In genomic region chr1:26705788-26706237, GRCh38 we compare ENCODE assay signal across 8 cellular contexts. TPM values are rescaled to one million over a fixed set of nuclear protein-coding genes. Genes with fewer than 3 reads are reported as not detected.
A peak's percentile ranks its signal among the peaks of the same experiment; 100 is the strongest.
DNase-seq lines count a peak whose midpoint lies in the region; ATAC-seq and TF ChIP-seq lines count a peak whose summit lies in the region.

No MANE protein-coding gene starts in this region.

- H3K4me3 ChIP-seq in coronary artery = peak overlapping the region; percentile 16

- POLR2A ChIA-PET in CD4-positive, alpha-beta T cell (lab: Charles Lee) = interaction anchor here (0.8 to 3.2 kb wide), 8 partner anchors 9 to 82 kb away, joined by 3 to 18 read pairs (median 4); partner anchors contain the start of genes ARID1A and PIGV

- no peak for DNase-seq in CD4-positive, alpha-beta T cell
- DNase-seq in LHCN-M2 (ENCODE audit: low read depth) (peak; percentile 87), coronary artery (ENCODE audit: low spot score) (no peak), NCI-H1417 treated with DMSO at 0.1 percent for 48 hours (lab: John Stamatoyannopoulos, UW) (no peak), NCI-H524 treated with DMSO at 0.1 percent for 48 hours (lab: John Stamatoyannopoulos, UW) (no peak), GM19240 (ENCODE audit: insufficient read length, low spot score) (no peak)
- DNase-seq in natural killer cell treated with Interleukin-12 subunit alpha and Interleukin-12 subunit beta and Interleukin-15 and Interleukin-18, amount 100 ng/mL, for 72 hours (ENCODE audit: low spot score) = no peak
- DNase-seq in stimulated activated CD8-positive, alpha-beta memory T cell treated with anti-CD3 and anti-CD28 coated beads, Interleukin-4, amount 100 ng/mL, for 48 hours = no peak

- intact Hi-C loops in CD4-positive, alpha-beta T cell (cut with DNase I, micrococcal nuclease) = loop anchor here in 1 of 2 experiments (2.0 kb wide), 1 partner anchor 17 kb away; no protein-coding TSS in a partner anchor

- H3K36me3 Mint-ChIP-seq in CD4-positive, alpha-beta T cell (ENCODE audit: low read depth) = peaks cover 51% of the 10 kb centered on the region
- H3K36me3 Mint-ChIP-seq in natural killer cell treated with Interleukin-12 subunit alpha and Interleukin-12 subunit beta and Interleukin-15 and Interleukin-18, amount 100 ng/mL, for 72 hours = peaks cover 4% of the 10 kb centered on the region

- peak overlapping the region; percentile 57 for H3K4me3 Mint-ChIP-seq in CD4-positive, alpha-beta T cell
- H3K4me3 Mint-ChIP-seq in natural killer cell treated with Interleukin-12 subunit alpha and Interleukin-12 subunit beta and Interleukin-15 and Interleukin-18, amount 100 ng/mL, for 72 hours = peak overlapping the region; percentile 55

- H3K27me3 ChIP-seq in CD4-positive, alpha-beta T cell (ENCODE audit: control insufficient read depth, insufficient read depth, low read length) = no peaks in the 10 kb centered on the region

- no peaks in the 10 kb centered on the region for H3K27me3 Mint-ChIP-seq in CD4-positive, alpha-beta T cell
- H3K27me3 Mint-ChIP-seq in natural killer cell treated with Interleukin-12 subunit alpha and Interleukin-12 subunit beta and Interleukin-15 and Interleukin-18, amount 100 ng/mL, for 72 hours = no peaks in the 10 kb centered on the region

- no peaks in the 10 kb centered on the region for H3K9me3 ChIP-seq in CD4-positive, alpha-beta T cell (ENCODE audit: control insufficient read depth, low read length)

- H3K27ac ChIP-seq in CD4-positive, alpha-beta T cell (ENCODE audit: low read depth, low read length) = no peak overlapping the region
- H3K27ac ChIP-seq in coronary artery = peak overlapping the region; percentile 7 to 24

- ATAC-seq in CD4-positive, alpha-beta T cell (ENCODE audit: poor library complexity) = no peak
- ATAC-seq in natural killer cell treated with Interleukin-12 subunit alpha and Interleukin-12 subunit beta and Interleukin-15 and Interleukin-18, amount 100 ng/mL, for 72 hours = no peak

- CTCF ChIA-PET in CD4-positive, alpha-beta T cell (lab: Charles Lee) = interaction anchor here (1.0 to 1.2 kb wide), 2 partner anchors 8 to 83 kb away, joined by 3 to 4 read pairs; no protein-coding TSS in a partner anchor

- TF ChIP-seq CTCF in CD4-positive, alpha-beta T cell (IDR thresholded peaks at IDR 0.05) = no peak
- no peak for TF ChIP-seq CTCF in coronary artery (IDR thresholded peaks at IDR 0.05)

- H3K9me3 Mint-ChIP-seq in CD4-positive, alpha-beta T cell = no peaks in the 10 kb centered on the region
- H3K9me3 Mint-ChIP-seq in natural killer cell treated with Interleukin-12 subunit alpha and Interleukin-12 subunit beta and Interleukin-15 and Interleukin-18, amount 100 ng/mL, for 72 hours = no peaks in the 10 kb centered on the region

- peaks cover 41% of the 10 kb centered on the region for H3K4me1 Mint-ChIP-seq in CD4-positive, alpha-beta T cell (ENCODE audit: low read depth)
- peaks cover 26 to 46% of the 10 kb centered on the region in 2 donors for H3K4me1 Mint-ChIP-seq in natural killer cell treated with Interleukin-12 subunit alpha and Interleukin-12 subunit beta and Interleukin-15 and Interleukin-18, amount 100 ng/mL, for 72 hours (ENCODE audit: low read depth in 2 of 2)

- peak overlapping the region; percentile 56 for H3K27ac Mint-ChIP-seq in CD4-positive, alpha-beta T cell
- H3K27ac Mint-ChIP-seq in natural killer cell treated with Interleukin-12 subunit alpha and Interleukin-12 subunit beta and Interleukin-15 and Interleukin-18, amount 100 ng/mL, for 72 hours = peak overlapping the region; percentile 61 to 70

RNA-seq across cellular contexts. Expression of gene ARID1A, which starts 10.0 kb away (rescaled TPM):
- total RNA-seq in CD4-positive, alpha-beta T cell = 100 to 1,000 TPM; 102 to 103 TPM
- total RNA-seq in LHCN-M2 (2014; rRNA removed) = 18.7 and 21.6 TPM in 2 replicates
- polyA plus RNA-seq in LHCN-M2 (2012) = 17.7 TPM
- total RNA-seq in natural killer cell treated with Interleukin-12 subunit alpha and Interleukin-12 subunit beta and Interleukin-15 and Interleukin-18, amount 100 ng/mL, for 72 hours = 100 to 1,000 TPM; 132 to 196 TPM
